ENCODE assay signal across 9 cellular contexts in the genomic region with DNA sequence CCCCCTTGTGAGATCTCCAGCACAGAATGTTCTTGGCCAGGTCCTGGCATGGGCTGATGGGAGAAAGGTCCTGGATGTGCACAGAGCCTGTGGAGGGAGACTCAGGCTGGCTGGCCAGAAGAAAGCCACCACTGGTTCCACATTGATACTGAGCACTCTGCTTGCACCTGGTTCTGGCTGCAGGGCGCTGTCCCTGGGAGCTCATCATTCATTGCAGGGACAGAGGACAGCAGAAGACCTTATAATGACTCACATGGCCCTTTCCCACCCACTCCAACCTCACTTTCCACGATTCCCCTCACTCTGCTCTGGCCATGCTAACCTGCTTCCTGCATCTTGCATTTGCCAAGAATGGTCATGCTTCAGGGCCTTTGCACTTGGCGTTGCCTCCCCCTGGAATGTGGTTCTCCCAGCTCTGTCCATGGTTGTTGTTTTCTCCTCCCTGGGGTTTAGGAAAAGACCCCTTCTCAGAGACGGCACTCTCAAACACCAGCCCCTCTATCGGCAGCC. TPM values are rescaled to one million over a fixed set of nuclear protein-coding genes. Genes with fewer than 3 reads are reported as not detected.
DNase-seq lines count a peak whose midpoint lies in the region; ATAC-seq and TF ChIP-seq lines count a peak whose summit lies in the region.
"Had no signal": no experiment of that assay in that cellular context is flagged by ENCODE, and none has a peak within 500 bp of the region (broad histone marks: within the 10 kb centered on the region; RNA-seq: fewer than 3 reads in every experiment).

No MANE protein-coding gene starts in this region.

- intact Hi-C loops in CD14-positive monocyte (cut with micrococcal nuclease) = no loop called here
- intact Hi-C loops in colonic mucosa (cut with DNase I) = no loop called here

- no peak overlapping the region for H3K4me3 ChIP-seq in colonic mucosa

- no peak overlapping the region for H3K9ac ChIP-seq in colonic mucosa (ENCODE audit: low read depth in 2 of 2, low read length in 2 of 2)

- ATAC-seq in activated naive CD8-positive, alpha-beta T cell treated with anti-CD3 and anti-CD28 coated beads, Interleukin-2, amount 10 ng/mL, durations not matched to agents 7 days and 5 days (ENCODE audit: low read depth) = no peak
- ATAC-seq in GM21576 (IDR thresholded peaks at IDR 0.05; ENCODE audit: unreplicated experiment) = no peak

- H3K4me3 Mint-ChIP-seq in CD14-positive monocyte (no peak overlapping the region), mesothelial cell of epicardium (no peak overlapping the region)
- peak overlapping the region; percentile 67 for H3K4me3 Mint-ChIP-seq in activated naive CD8-positive, alpha-beta T cell treated with anti-CD3 and anti-CD28 coated beads, Interleukin-2, amount 10 ng/mL, durations not matched to agents 7 days and 5 days

- H3K27me3 Mint-ChIP-seq in CD14-positive monocyte (ENCODE audit: low read depth in 3 of 3) (peaks cover 8 to 24% (median 23%) of the 10 kb centered on the region in 3 donors), mesothelial cell of epicardium (ENCODE audit: low read depth) (no peaks in the 10 kb centered on the region)
- peaks cover 11% of the 10 kb centered on the region for H3K27me3 Mint-ChIP-seq in activated naive CD8-positive, alpha-beta T cell treated with anti-CD3 and anti-CD28 coated beads, Interleukin-2, amount 10 ng/mL, durations not matched to agents 7 days and 5 days

- no peak for DNase-seq in CD14-positive monocyte (ENCODE audit: low spot score)
- DNase-seq in LoVo (ENCODE audit: low spot score) = peak; percentile 84
- no peak for DNase-seq in activated naive CD8-positive, alpha-beta T cell treated with anti-CD3 and anti-CD28 coated beads, Interleukin-2, amount 10 ng/mL, durations not matched to agents 7 days and 5 days
- no peak for DNase-seq in mesothelial cell of epicardium (ENCODE audit: low spot score in 2 of 2, unreplicated experiment in 2 of 2)
- DNase-seq in SKM-1 treated with dmso at 0.1 percent for 144 hours (lab: John Stamatoyannopoulos, UW; ENCODE audit: unreplicated experiment) = no peak
- DNase-seq in central memory CD4-positive, alpha-beta T cell = no peak
- no peak for DNase-seq in colonic mucosa
- DNase-seq: NCI-H187 had no signal

- H3K4me1 ChIP-seq in colonic mucosa = peaks cover 14% of the 10 kb centered on the region

- H3K9me3 Mint-ChIP-seq in CD14-positive monocyte (peaks cover 0 to 4% (median 0%) of the 10 kb centered on the region in 7 donors), mesothelial cell of epicardium (no peaks in the 10 kb centered on the region)
- H3K9me3 Mint-ChIP-seq in activated naive CD8-positive, alpha-beta T cell treated with anti-CD3 and anti-CD28 coated beads, Interleukin-2, amount 10 ng/mL, durations not matched to agents 7 days and 5 days = no peaks in the 10 kb centered on the region

- no peak overlapping the region for H3K27ac ChIP-seq in colonic mucosa

- POLR2A ChIA-PET in activated naive CD8-positive, alpha-beta T cell treated with anti-CD3 and anti-CD28 coated beads, Interleukin-2, amount 10 ng/mL, durations not matched to agents 7 days and 5 days (lab: Charles Lee) = interaction anchor here (0.9 to 2.2 kb wide), 5 partner anchors 9 to 763 kb away, joined by 3 to 10 read pairs (median 4); a partner anchor contains a TSS

- H3K9me3 ChIP-seq in colonic mucosa = no peaks in the 10 kb centered on the region

- peak overlapping the region; percentile 91 to 96 (median 94) for H3K27ac Mint-ChIP-seq in CD14-positive monocyte
- H3K27ac Mint-ChIP-seq in activated naive CD8-positive, alpha-beta T cell treated with anti-CD3 and anti-CD28 coated beads, Interleukin-2, amount 10 ng/mL, durations not matched to agents 7 days and 5 days = peak overlapping the region; percentile 90
- peak overlapping the region; percentile 90 for H3K27ac Mint-ChIP-seq in mesothelial cell of epicardium

- H3K36me3 Mint-ChIP-seq in CD14-positive monocyte = peaks cover 0 to 6% of the 10 kb centered on the region in 2 donors
- H3K36me3 Mint-ChIP-seq in activated naive CD8-positive, alpha-beta T cell treated with anti-CD3 and anti-CD28 coated beads, Interleukin-2, amount 10 ng/mL, durations not matched to agents 7 days and 5 days = no peaks in the 10 kb centered on the region
- H3K36me3 Mint-ChIP-seq in mesothelial cell of epicardium = no peaks in the 10 kb centered on the region

- H3K36me3 ChIP-seq in colonic mucosa = no peaks in the 10 kb centered on the region

- H3K27me3 ChIP-seq in colonic mucosa = no peaks in the 10 kb centered on the region

- no peak for TF ChIP-seq CTCF in CD14-positive monocyte (IDR thresholded peaks at IDR 0.05)
- no peak for TF ChIP-seq CTCF in mesothelial cell of epicardium (IDR thresholded peaks at IDR 0.05; ENCODE audit: unreplicated experiment)
- TF ChIP-seq CTCF in colonic mucosa (IDR thresholded peaks at IDR 0.05) = no peak

- H3K4me1 Mint-ChIP-seq in CD14-positive monocyte (peaks cover 26% of the 10 kb centered on the region), mesothelial cell of epicardium (peaks cover 37% of the 10 kb centered on the region)
- H3K4me1 Mint-ChIP-seq in activated naive CD8-positive, alpha-beta T cell treated with anti-CD3 and anti-CD28 coated beads, Interleukin-2, amount 10 ng/mL, durations not matched to agents 7 days and 5 days = peaks cover 51% of the 10 kb centered on the region

RNA-seq across cellular contexts. Expression of a gene that starts 10.3 kb away (rescaled TPM):
- polyA plus RNA-seq in CD14-positive monocyte = 1 to 10 TPM in 1 of 2 donors, not detected in 1; 2.7 TPM
- 1 to 10 TPM; 8.5 to 8.9 TPM for total RNA-seq in activated naive CD8-positive, alpha-beta T cell treated with anti-CD3 and anti-CD28 coated beads, Interleukin-2, amount 10 ng/mL, durations not matched to agents 7 days and 5 days
- total RNA-seq in mesothelial cell of epicardium (85.5 to 90.3 TPM (median 86.6 TPM) in 3 replicates), colonic mucosa (1 to 10 TPM; 2.1 to 4.0 TPM)

RNA-seq across cellular contexts. Expression of a gene that starts 31.1 kb away (rescaled TPM):
- not detected for polyA plus RNA-seq in CD14-positive monocyte
- under 1 TPM in 1 of 2 experiments, not detected in 1; 0.14 TPM for total RNA-seq in activated naive CD8-positive, alpha-beta T cell treated with anti-CD3 and anti-CD28 coated beads, Interleukin-2, amount 10 ng/mL, durations not matched to agents 7 days and 5 days
- total RNA-seq in mesothelial cell of epicardium = 0.16 TPM in 1 of 3 replicates, not detected in the others
- total RNA-seq in colonic mucosa = under 1 TPM in 1 of 2 donors, not detected in 1; 0.16 TPM

RNA-seq across cellular contexts. Expression of a gene that starts 48.0 kb away (rescaled TPM):
- polyA plus RNA-seq in CD14-positive monocyte = not detected
- not detected for total RNA-seq in activated naive CD8-positive, alpha-beta T cell treated with anti-CD3 and anti-CD28 coated beads, Interleukin-2, amount 10 ng/mL, durations not matched to agents 7 days and 5 days
- total RNA-seq in mesothelial cell of epicardium (0.16 TPM in 1 of 3 replicates, not detected in the others), colonic mucosa (under 1 TPM in 1 of 2 donors, not detected in 1; 0.77 TPM)

RNA-seq across cellular contexts. Expression of a gene that starts 51.5 kb away (rescaled TPM):
- under 1 TPM; 0.18 to 0.52 TPM for polyA plus RNA-seq in CD14-positive monocyte
- total RNA-seq in activated naive CD8-positive, alpha-beta T cell treated with anti-CD3 and anti-CD28 coated beads, Interleukin-2, amount 10 ng/mL, durations not matched to agents 7 days and 5 days = not detected
- total RNA-seq in mesothelial cell of epicardium (2.7 to 3.0 TPM (median 3.0 TPM) in 3 replicates), colonic mucosa (1 to 10 TPM in 1 of 2 donors, under 1 TPM in 1; 0.66 to 4.9 TPM)
